In genomic region chr4:17317526-17317925, GRCh38 we compare ENCODE assay signal across 35 cellular contexts.
"Had no signal": no experiment of that assay in that cellular context is flagged by ENCODE, and none has a peak within 500 bp of the region (broad histone marks: within the 10 kb centered on the region; RNA-seq: fewer than 3 reads in every experiment).

No MANE protein-coding gene starts in this region.

- H3K4me3 Mint-ChIP-seq: activated CD4-positive, alpha-beta memory T cell treated with anti-CD3 and anti-CD28 coated beads for 36 hours; activated CD4-positive, alpha-beta T cell treated with anti-CD3 and anti-CD28 coated beads for 36 hours; activated CD4-positive, alpha-beta T cell treated with anti-CD3 and anti-CD28 coated beads, Interleukin-2, amount 10 ng/mL, durations not matched to agents 24 days and 14 days; activated CD8-positive, alpha-beta memory T cell treated with anti-CD3 and anti-CD28 coated beads, Interleukin-2, amount 10 ng/mL, durations not matched to agents 7 days and 5 days; activated CD8-positive, alpha-beta T cell treated with anti-CD3 and anti-CD28 coated beads, Interleukin-2, amount 10 ng/mL, durations not matched to agents 7 days and 5 days; activated naive CD4-positive, alpha-beta T cell treated with anti-CD3 and anti-CD28 coated beads for 36 hours; activated naive CD4-positive, alpha-beta T cell treated with anti-CD3 and anti-CD28 coated beads, Interleukin-2, amount 50 U/mL, for 24 hours; activated naive CD8-positive, alpha-beta T cell treated with anti-CD3 and anti-CD28 coated beads for 36 hours; activated naive CD8-positive, alpha-beta T cell treated with anti-CD3 and anti-CD28 coated beads, Interleukin-2, amount 50 U/mL, for 24 hours; activated T-helper 1 cell treated with anti-CD3 and anti-CD28 coated beads, Interleukin-12 subunit alpha, Interleukin-12 subunit beta, Interleukin-2, Interleukin-4 antibody, amounts not matched to agents 30 ng/mL and 10 ng/mL and 1 ng/mL, durations not matched to agents 14 hours and 24 hours and 36 hours; effector memory CD8-positive, alpha-beta T cell; T-helper 17 cell; T-helper 2 cell treated with Interferon-gamma antibody and Interleukin-4, amounts not matched to agents 5 μg/mL and 100 μg/mL, for 36 hours had no signal

- H3K36me3 ChIP-seq: adrenal gland, esophagus squamous epithelium, gastroesophageal sphincter had no signal

- H3K9me3 ChIP-seq: adrenal gland, body of pancreas, esophagus squamous epithelium, gastroesophageal sphincter had no signal

- H3K27ac Mint-ChIP-seq: activated CD4-positive, alpha-beta memory T cell treated with anti-CD3 and anti-CD28 coated beads for 36 hours; activated CD4-positive, alpha-beta T cell treated with anti-CD3 and anti-CD28 coated beads for 36 hours; activated CD4-positive, alpha-beta T cell treated with anti-CD3 and anti-CD28 coated beads, Interleukin-2, amount 10 ng/mL, durations not matched to agents 24 days and 14 days; activated CD8-positive, alpha-beta memory T cell treated with anti-CD3 and anti-CD28 coated beads, Interleukin-2, amount 10 ng/mL, durations not matched to agents 7 days and 5 days; activated CD8-positive, alpha-beta T cell treated with anti-CD3 and anti-CD28 coated beads, Interleukin-2, amount 10 ng/mL, durations not matched to agents 7 days and 5 days; activated naive CD4-positive, alpha-beta T cell treated with anti-CD3 and anti-CD28 coated beads for 36 hours; activated naive CD4-positive, alpha-beta T cell treated with anti-CD3 and anti-CD28 coated beads, Interleukin-2, amount 50 U/mL, for 24 hours; activated naive CD8-positive, alpha-beta T cell treated with anti-CD3 and anti-CD28 coated beads for 36 hours; activated naive CD8-positive, alpha-beta T cell treated with anti-CD3 and anti-CD28 coated beads, Interleukin-2, amount 50 U/mL, for 24 hours; activated T-helper 1 cell treated with anti-CD3 and anti-CD28 coated beads, Interleukin-12 subunit alpha, Interleukin-12 subunit beta, Interleukin-2, Interleukin-4 antibody, amounts not matched to agents 30 ng/mL and 10 ng/mL and 1 ng/mL, durations not matched to agents 14 hours and 24 hours and 36 hours; activated T-helper 2 cell treated with anti-CD3 and anti-CD28 coated beads, Interferon-gamma antibody, Interleukin-2, Interleukin-4, amounts not matched to agents 10 μg/mL and 5 μg/mL and 100 μg/mL, durations not matched to agents 14 hours and 24 hours and 36 hours; effector memory CD8-positive, alpha-beta T cell; T-helper 17 cell; T-helper 2 cell treated with Interferon-gamma antibody and Interleukin-4, amounts not matched to agents 5 μg/mL and 100 μg/mL, for 36 hours had no signal

- H3K4me1 Mint-ChIP-seq: activated CD4-positive, alpha-beta T cell treated with anti-CD3 and anti-CD28 coated beads for 36 hours; activated CD4-positive, alpha-beta T cell treated with anti-CD3 and anti-CD28 coated beads, Interleukin-2, amount 10 ng/mL, durations not matched to agents 24 days and 14 days; activated CD8-positive, alpha-beta memory T cell treated with anti-CD3 and anti-CD28 coated beads, Interleukin-2, amount 10 ng/mL, durations not matched to agents 7 days and 5 days; activated naive CD4-positive, alpha-beta T cell treated with anti-CD3 and anti-CD28 coated beads, Interleukin-2, amount 50 U/mL, for 24 hours; activated naive CD8-positive, alpha-beta T cell treated with anti-CD3 and anti-CD28 coated beads for 36 hours; activated naive CD8-positive, alpha-beta T cell treated with anti-CD3 and anti-CD28 coated beads, Interleukin-2, amount 50 U/mL, for 24 hours; T-helper 17 cell had no signal

- H3K9me3 Mint-ChIP-seq: activated CD4-positive, alpha-beta T cell treated with anti-CD3 and anti-CD28 coated beads, Interleukin-2, amount 10 ng/mL, durations not matched to agents 24 days and 14 days; activated naive CD4-positive, alpha-beta T cell treated with anti-CD3 and anti-CD28 coated beads for 36 hours; activated naive CD8-positive, alpha-beta T cell treated with anti-CD3 and anti-CD28 coated beads, Interleukin-2, amount 50 U/mL, for 24 hours; activated T-helper 1 cell treated with anti-CD3 and anti-CD28 coated beads, Interleukin-12 subunit alpha, Interleukin-12 subunit beta, Interleukin-2, Interleukin-4 antibody, amounts not matched to agents 30 ng/mL and 10 ng/mL and 1 ng/mL, durations not matched to agents 14 hours and 24 hours and 36 hours; activated T-helper 2 cell treated with anti-CD3 and anti-CD28 coated beads, Interferon-gamma antibody, Interleukin-2, Interleukin-4, amounts not matched to agents 10 μg/mL and 5 μg/mL and 100 μg/mL, durations not matched to agents 14 hours and 24 hours and 36 hours; effector memory CD8-positive, alpha-beta T cell had no signal

- H3K36me3 Mint-ChIP-seq: activated CD4-positive, alpha-beta memory T cell treated with anti-CD3 and anti-CD28 coated beads for 36 hours; activated CD8-positive, alpha-beta memory T cell treated with anti-CD3 and anti-CD28 coated beads, Interleukin-2, amount 10 ng/mL, durations not matched to agents 7 days and 5 days had no signal

- FAIRE-seq: colon, endothelial cell of umbilical vein had no signal

- DNase-seq: activated CD4-positive, alpha-beta memory T cell treated with anti-CD3 and anti-CD28 coated beads for 36 hours; activated CD4-positive, alpha-beta T cell treated with anti-CD3 and anti-CD28 coated beads for 36 hours; activated CD4-positive, alpha-beta T cell treated with anti-CD3 and anti-CD28 coated beads, Interleukin-2, amount 10 ng/mL, durations not matched to agents 24 days and 14 days; activated CD4-positive, CD25-positive, alpha-beta regulatory T cell; activated CD4-positive, CD25-positive, alpha-beta regulatory T cell treated with anti-CD3 and anti-CD28 coated beads, Interleukin-2, amount 50 U/mL, for 72 hours; activated CD8-positive, alpha-beta memory T cell treated with anti-CD3 and anti-CD28 coated beads, Interleukin-2, amount 10 ng/mL, durations not matched to agents 7 days and 5 days; activated CD8-positive, alpha-beta memory T cell treated with anti-CD3 and anti-CD28 coated beads, Interleukin-2, amount 50 U/mL, for 4 hours; activated CD8-positive, alpha-beta T cell treated with anti-CD3 and anti-CD28 coated beads, Interleukin-2, amount 10 ng/mL, durations not matched to agents 7 days and 5 days; activated effector memory CD4-positive, alpha-beta T cell treated with anti-CD3 and anti-CD28 coated beads, Interleukin-2, amount 50 U/mL, for 16 hours; activated naive CD4-positive, alpha-beta T cell treated with anti-CD3 and anti-CD28 coated beads for 36 hours; activated naive CD8-positive, alpha-beta T cell treated with anti-CD3 and anti-CD28 coated beads for 36 hours; activated naive CD8-positive, alpha-beta T cell treated with anti-CD3 and anti-CD28 coated beads, Interleukin-2, amount 50 U/mL, for 24 hours; activated T-cell treated with anti-CD3 and anti-CD28 coated beads, Interleukin-2, amount 50 U/mL, for 1 hour; activated T-cell treated with anti-CD3 and anti-CD28 coated beads, Interleukin-2, amount 50 U/mL, for 48 hours; adrenal gland; amygdala; aorta; body of pancreas; cortex of kidney; dermis blood vessel endothelial cell; effector CD4-positive, alpha-beta T cell; effector memory CD8-positive, alpha-beta T cell; esophagus squamous epithelium; foreskin melanocyte; T-helper 1 cell; T-helper 17 cell; T1000 had no signal

- ATAC-seq: activated CD4-positive, alpha-beta T cell treated with anti-CD3 and anti-CD28 coated beads for 36 hours; activated CD8-positive, alpha-beta memory T cell treated with anti-CD3 and anti-CD28 coated beads, Interleukin-2, amount 10 ng/mL, durations not matched to agents 7 days and 5 days; activated CD8-positive, alpha-beta T cell treated with anti-CD3 and anti-CD28 coated beads, Interleukin-2, amount 10 ng/mL, durations not matched to agents 7 days and 5 days; activated naive CD8-positive, alpha-beta T cell treated with anti-CD3 and anti-CD28 coated beads, Interleukin-2, amount 50 U/mL, for 24 hours; body of pancreas; effector memory CD8-positive, alpha-beta T cell; gastroesophageal sphincter; T-helper 17 cell had no signal

- H3K27ac ChIP-seq: adrenal gland, body of pancreas, epithelial cell of prostate, esophagus squamous epithelium, gastroesophageal sphincter had no signal

- H3K4me1 ChIP-seq: adrenal gland, body of pancreas, esophagus squamous epithelium, gastroesophageal sphincter had no signal

- H3K4me3 ChIP-seq: adrenal gland, body of pancreas, esophagus squamous epithelium, gastroesophageal sphincter had no signal

- H3K27me3 ChIP-seq: adrenal gland, body of pancreas, esophagus squamous epithelium, gastroesophageal sphincter had no signal

- H3K27me3 Mint-ChIP-seq: activated naive CD8-positive, alpha-beta T cell treated with anti-CD3 and anti-CD28 coated beads for 36 hours; activated naive CD8-positive, alpha-beta T cell treated with anti-CD3 and anti-CD28 coated beads, Interleukin-2, amount 50 U/mL, for 24 hours had no signal
